In genomic region chr5:100119903-100120302, GRCh38 we compare ENCODE assay signal across 22 cellular contexts.
"Had no signal": no experiment of that assay in that cellular context is flagged by ENCODE, and none has a peak within 500 bp of the region (broad histone marks: within the 10 kb centered on the region; RNA-seq: fewer than 3 reads in every experiment).

No MANE protein-coding gene starts in this region.

- H3K27ac ChIP-seq: coronary artery, dorsolateral prefrontal cortex, esophagus muscularis mucosa, foreskin keratinocyte, gastroesophageal sphincter, heart right ventricle, left lung, lower lobe of right lung had no signal

- ATAC-seq: foreskin keratinocyte, gastroesophageal sphincter, heart right ventricle, left cardiac atrium, left lung, left ventricle myocardium superior, lower lobe of right lung, mucosa of descending colon had no signal

- H3K4me3 ChIP-seq: coronary artery, dorsolateral prefrontal cortex, esophagus muscularis mucosa, gastroesophageal sphincter, heart right ventricle, left lung, lower lobe of right lung, mucosa of descending colon had no signal

- H3K36me3 ChIP-seq: esophagus muscularis mucosa, gastroesophageal sphincter, heart right ventricle, left lung, lower lobe of right lung had no signal

- DNase-seq: dermis blood vessel endothelial cell; dorsolateral prefrontal cortex; effector CD4-positive, alpha-beta T cell; effector memory CD4-positive, alpha-beta T cell; foreskin keratinocyte; glutamatergic neuron; head of caudate nucleus; heart right ventricle; hippocampal formation; left cardiac atrium; left lung; left ventricle myocardium superior; lower lobe of right lung; mesenchymal stem cell; mucosa of descending colon; naive B cell had no signal

- H3K9me3 ChIP-seq: esophagus muscularis mucosa, gastroesophageal sphincter, heart right ventricle, left lung, lower lobe of right lung, mucosa of descending colon had no signal

- H3K27me3 ChIP-seq: dorsolateral prefrontal cortex, esophagus muscularis mucosa, foreskin keratinocyte, gastroesophageal sphincter, heart right ventricle, left lung had no signal

- FAIRE-seq: endothelial cell of umbilical vein, islet of Langerhans, keratinocyte had no signal

- H3K4me1 ChIP-seq: esophagus muscularis mucosa, foreskin keratinocyte, gastroesophageal sphincter, heart right ventricle, left lung, lower lobe of right lung had no signal
